16 cellular contexts compared by ENCODE assay signal in the genomic region with DNA sequence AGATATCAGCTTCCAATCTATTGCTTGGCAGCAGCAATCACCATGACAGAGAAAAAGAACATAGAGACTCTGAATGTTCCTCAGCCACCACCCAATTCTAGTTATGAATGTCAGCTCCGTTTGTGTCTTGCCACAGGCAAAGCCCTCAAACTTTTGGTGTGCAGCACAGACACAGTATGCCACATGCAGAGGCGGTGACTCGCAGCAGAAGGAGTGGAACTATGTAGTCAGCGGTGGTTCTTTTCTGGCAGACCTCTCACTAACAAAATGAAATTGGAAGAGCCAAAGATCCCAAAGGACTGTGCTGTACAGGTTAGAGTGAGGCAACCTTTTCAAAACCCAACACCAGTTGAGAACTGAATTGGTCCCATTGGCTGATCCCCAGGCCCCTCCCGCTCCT.
DNase-seq lines count a peak whose midpoint lies in the region; ATAC-seq and TF ChIP-seq lines count a peak whose summit lies in the region.
"Had no signal": no experiment of that assay in that cellular context is flagged by ENCODE, and none has a peak within 500 bp of the region (broad histone marks: within the 10 kb centered on the region; RNA-seq: fewer than 3 reads in every experiment).

No MANE protein-coding gene starts in this region.

- H3K4me3 ChIP-seq in fibroblast of the aortic adventitia (ENCODE audit: low read depth, low read length) = no peak overlapping the region
- H3K4me3 ChIP-seq: GM23338, suprapubic skin had no signal

- peak in 1 of 2 donors; percentile 56 for DNase-seq in activated naive CD4-positive, alpha-beta T cell treated with anti-CD3 and anti-CD28 coated beads, Interleukin-2, amount 50 U/mL, for 72 hours (ENCODE audit: low spot score in 2 of 2)
- no peak for DNase-seq in activated naive CD4-positive, alpha-beta T cell (lab: John Stamatoyannopoulos, UW)
- peak; percentile 9 for DNase-seq in T1000 (lab: John Stamatoyannopoulos, UW)
- peak; percentile 13 for DNase-seq in fibroblast of the aortic adventitia (ENCODE audit: low read depth)
- no peak for DNase-seq in stimulated activated naive B cell treated with anti-CD40 and anti-IgM and Interleukin-4, amounts not matched to agents 10 μg/mL and 1 μg/mL and 100 μg/mL, for 72 hours
- no peak for DNase-seq in cerebellar cortex (ENCODE audit: low spot score)
- DNase-seq in mesothelial cell of epicardium (ENCODE audit: low spot score in 2 of 2, unreplicated experiment in 2 of 2) = no peak
- DNase-seq: dermis blood vessel endothelial cell, mesendoderm, NCI-H1092 treated with DMSO at 0.1 percent for 48 hours, right cardiac atrium, SHP77 had no signal

- no peaks in the 10 kb centered on the region for H3K9me3 Mint-ChIP-seq in activated naive CD4-positive, alpha-beta T cell treated with anti-CD3 and anti-CD28 coated beads, Interleukin-2, amount 50 U/mL, for 72 hours
- H3K9me3 Mint-ChIP-seq in stimulated activated naive B cell treated with anti-CD40 and anti-IgM and Interleukin-4, amounts not matched to agents 10 μg/mL and 1 μg/mL and 100 μg/mL, for 72 hours = peaks cover 1 to 3% of the 10 kb centered on the region in 2 donors
- H3K9me3 Mint-ChIP-seq in mesothelial cell of epicardium = peaks cover 4% of the 10 kb centered on the region

- H3K36me3 Mint-ChIP-seq in activated naive CD4-positive, alpha-beta T cell treated with anti-CD3 and anti-CD28 coated beads, Interleukin-2, amount 50 U/mL, for 72 hours = no peaks in the 10 kb centered on the region
- H3K36me3 Mint-ChIP-seq in stimulated activated naive B cell treated with anti-CD40 and anti-IgM and Interleukin-4, amounts not matched to agents 10 μg/mL and 1 μg/mL and 100 μg/mL, for 72 hours = peaks cover 1 to 12% of the 10 kb centered on the region in 2 donors
- H3K36me3 Mint-ChIP-seq in mesothelial cell of epicardium = no peaks in the 10 kb centered on the region

- H3K27me3 Mint-ChIP-seq in stimulated activated naive B cell treated with anti-CD40 and anti-IgM and Interleukin-4, amounts not matched to agents 10 μg/mL and 1 μg/mL and 100 μg/mL, for 72 hours = no peaks in the 10 kb centered on the region
- H3K27me3 Mint-ChIP-seq in mesothelial cell of epicardium (ENCODE audit: low read depth) = peaks cover 11% of the 10 kb centered on the region
- H3K27me3 Mint-ChIP-seq: B cell had no signal

- no peak overlapping the region for H3K4me3 Mint-ChIP-seq in stimulated activated naive B cell treated with anti-CD40 and anti-IgM and Interleukin-4, amounts not matched to agents 10 μg/mL and 1 μg/mL and 100 μg/mL, for 72 hours
- H3K4me3 Mint-ChIP-seq in mesothelial cell of epicardium = no peak overlapping the region
- H3K4me3 Mint-ChIP-seq: B cell, GM23338 had no signal

- H3K27ac Mint-ChIP-seq in activated naive CD4-positive, alpha-beta T cell treated with anti-CD3 and anti-CD28 coated beads, Interleukin-2, amount 50 U/mL, for 72 hours = no peak overlapping the region
- no peak overlapping the region for H3K27ac Mint-ChIP-seq in stimulated activated naive B cell treated with anti-CD40 and anti-IgM and Interleukin-4, amounts not matched to agents 10 μg/mL and 1 μg/mL and 100 μg/mL, for 72 hours
- no peak overlapping the region for H3K27ac Mint-ChIP-seq in mesothelial cell of epicardium
- H3K27ac Mint-ChIP-seq: B cell, GM23338 had no signal

- no peaks in the 10 kb centered on the region for H3K4me1 Mint-ChIP-seq in stimulated activated naive B cell treated with anti-CD40 and anti-IgM and Interleukin-4, amounts not matched to agents 10 μg/mL and 1 μg/mL and 100 μg/mL, for 72 hours
- no peaks in the 10 kb centered on the region for H3K4me1 Mint-ChIP-seq in mesothelial cell of epicardium
- H3K4me1 Mint-ChIP-seq: B cell, GM23338 had no signal

- no peak for TF ChIP-seq CTCF in fibroblast of the aortic adventitia (IDR thresholded peaks at IDR 0.05; ENCODE audit: insufficient read depth, low read length)
- no peak for TF ChIP-seq CTCF in mesothelial cell of epicardium (IDR thresholded peaks at IDR 0.05; ENCODE audit: unreplicated experiment)

- peak; percentile 76 to 100 for ATAC-seq in activated naive CD4-positive, alpha-beta T cell treated with anti-CD3 and anti-CD28 coated beads, Interleukin-2, amount 50 U/mL, for 72 hours
- peak; percentile 41 to 57 for ATAC-seq in stimulated activated naive B cell treated with anti-CD40 and anti-IgM and Interleukin-4, amounts not matched to agents 10 μg/mL and 1 μg/mL and 100 μg/mL, for 72 hours (replicated peaks)
- ATAC-seq in GM19467 (IDR thresholded peaks at IDR 0.05; ENCODE audit: unreplicated experiment) = no peak
- ATAC-seq: GM23338, right cardiac atrium had no signal

Comparison
In these comparisons a context has a peak if more than half of its experiments do, and no peak if none do; other contexts are left out.
1. DNase-seq: peak in T1000 (single experiment) and fibroblast of the aortic adventitia (single experiment); none in activated naive CD4-positive, alpha-beta T cell (0 of 4), stimulated activated naive B cell treated with anti-CD40 and anti-IgM and Interleukin-4, amounts not matched to agents 10 μg/mL and 1 μg/mL and 100 μg/mL, for 72 hours (single experiment), cerebellar cortex (single experiment) and mesothelial cell of epicardium (0 of 2).